Comparison of ENCODE assay signal across 16 cellular contexts in the genomic region with DNA sequence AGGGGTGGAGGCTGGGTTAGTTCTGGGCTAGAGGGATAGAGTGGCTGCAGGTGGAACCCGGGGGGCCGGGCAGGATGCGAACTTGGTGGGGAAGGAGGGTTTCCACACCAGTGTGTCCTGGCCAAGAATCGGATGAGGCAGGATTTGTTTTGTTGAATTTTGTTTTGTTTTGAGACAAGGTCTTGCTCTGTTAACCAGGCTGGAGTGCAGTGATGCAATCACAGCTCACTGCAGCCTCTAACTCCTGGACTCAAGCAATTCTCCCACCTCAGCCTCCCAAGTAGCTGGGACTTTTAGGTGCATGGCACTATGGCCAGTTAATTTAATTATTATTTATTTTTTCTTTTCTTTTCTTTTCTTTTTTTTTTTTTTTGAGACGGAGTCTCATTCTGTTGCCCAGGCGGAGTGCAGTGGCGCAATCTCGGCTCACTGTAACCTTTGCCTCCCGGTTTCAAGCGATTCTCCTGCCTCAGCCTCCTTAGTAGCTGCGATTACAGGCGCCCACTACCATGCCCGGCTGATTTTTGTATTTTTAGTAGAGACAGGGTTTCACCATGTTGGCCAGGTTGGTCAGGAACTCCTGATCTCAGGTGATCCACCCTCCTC. TPM values are rescaled to one million over a fixed set of nuclear protein-coding genes. Genes with fewer than 3 reads are reported as not detected.
DNase-seq lines count a peak whose midpoint lies in the region; ATAC-seq and TF ChIP-seq lines count a peak whose summit lies in the region.
"Had no signal": no experiment of that assay in that cellular context is flagged by ENCODE, and none has a peak within 500 bp of the region (broad histone marks: within the 10 kb centered on the region; RNA-seq: fewer than 3 reads in every experiment).

No MANE protein-coding gene starts in this region.

- 0 out of 2 replicates have a peak overlapping the region, but pooled peaks have one; percentile 28 for H3K9ac ChIP-seq in BLaER1

- H3K36me3 ChIP-seq in BLaER1 (no peaks in the 10 kb centered on the region), HEK293 (ENCODE audit: control insufficient read depth in 2 of 2, insufficient read depth in 1 of 2, low read length in 2 of 2) (no peaks in the 10 kb centered on the region)

- H3K4me3 ChIP-seq in BLaER1 (no peak overlapping the region), HEK293 (ENCODE audit: low read depth, low read length) (no peak overlapping the region)

- H3K36me3 Mint-ChIP-seq in dendritic cell treated with granulocyte-macrophage colony-stimulating factor and Interleukin-4, amounts not matched to agents 40 ng/mL and 50 ng/mL, for 4 days (ENCODE audit: low read depth): no peaks in the 10 kb centered on the region
- no peaks in the 10 kb centered on the region for H3K36me3 Mint-ChIP-seq in neural crest cell (ENCODE audit: low read depth)

- H3K9me3 ChIP-seq in BLaER1 (no peaks in the 10 kb centered on the region), HEK293 (ENCODE audit: control insufficient read depth, insufficient read depth, low read depth, low read length) (no peaks in the 10 kb centered on the region)

- intact Hi-C loops in dendritic cell treated with granulocyte-macrophage colony-stimulating factor and Interleukin-4, amounts not matched to agents 40 ng/mL and 50 ng/mL, for 4 days (cut with micrococcal nuclease): no loop called here
- intact Hi-C loops in head of caudate nucleus (cut with DNase I): no loop called here
- intact Hi-C loops in left colon (cut with DNase I, micrococcal nuclease): no loop called here

- CTCF ChIA-PET in HEK293 (lab: Yijun Ruan, JAX): interaction anchor here (0.6 to 1.7 kb wide), 9 partner anchors 9 to 243 kb away, joined by 3 to 8 read pairs (median 4); no protein-coding TSS in a partner anchor

- no peak overlapping the region for H3K4me3 Mint-ChIP-seq in dendritic cell treated with granulocyte-macrophage colony-stimulating factor and Interleukin-4, amounts not matched to agents 40 ng/mL and 50 ng/mL, for 4 days
- no peak overlapping the region for H3K4me3 Mint-ChIP-seq in neural crest cell

- peaks cover 30% of the 10 kb centered on the region for H3K4me1 Mint-ChIP-seq in dendritic cell treated with granulocyte-macrophage colony-stimulating factor and Interleukin-4, amounts not matched to agents 40 ng/mL and 50 ng/mL, for 4 days (ENCODE audit: low read depth)
- peaks cover 13% of the 10 kb centered on the region for H3K4me1 Mint-ChIP-seq in neural crest cell

- H3K27ac ChIP-seq in BLaER1: peak overlapping the region; percentile 52
- no peak overlapping the region for H3K27ac ChIP-seq in HEK293 (ENCODE audit: extremely low read depth, low read depth, low read length)
- H3K27ac ChIP-seq: SK-N-MC had no signal

- H3K27ac Mint-ChIP-seq in dendritic cell treated with granulocyte-macrophage colony-stimulating factor and Interleukin-4, amounts not matched to agents 40 ng/mL and 50 ng/mL, for 4 days: peak overlapping the region; percentile 55
- H3K27ac Mint-ChIP-seq in neural crest cell (ENCODE audit: unreplicated experiment): peak overlapping the region; percentile 78
- H3K27ac Mint-ChIP-seq: activated T-cell treated with anti-CD3 and anti-CD28 coated beads, Interleukin-2, amount 50 U/mL, for 72 hours had no signal

- POLR2A ChIA-PET in HEK293 (lab: Yijun Ruan, JAX): interaction anchor here (1.0 to 2.2 kb wide), 2 partner anchors 13 to 21 kb away, joined by 4 to 24 read pairs; partner anchors contain the start of genes PPP1R35 and ZCWPW1

- H3K27me3 ChIP-seq in BLaER1: no peaks in the 10 kb centered on the region
- H3K27me3 ChIP-seq: dorsolateral prefrontal cortex had no signal

- no peak for ATAC-seq in left colon

- DNase-seq in neural crest cell (ENCODE audit: low read depth, low spot score) (no peak), head of caudate nucleus (no peak), left colon (no peak), hypothalamus (lab: John Stamatoyannopoulos, UW) (no peak)
- DNase-seq: activated T-cell treated with anti-CD3 and anti-CD28 coated beads, Interleukin-2, amount 50 U/mL, for 72 hours; dorsolateral prefrontal cortex; erythroblast; H7; MM.1S; small intestine; stimulated activated CD4-positive, alpha-beta T cell treated with anti-CD3 and anti-CD28 coated beads, Interleukin-2, amount 100 ng/mL, for 48 hours; substantia nigra had no signal

- peak overlapping the region; percentile 81 for H3K4me2 ChIP-seq in BLaER1

- H3K9me3 Mint-ChIP-seq in dendritic cell treated with granulocyte-macrophage colony-stimulating factor and Interleukin-4, amounts not matched to agents 40 ng/mL and 50 ng/mL, for 4 days: no peaks in the 10 kb centered on the region
- H3K9me3 Mint-ChIP-seq in neural crest cell: no peaks in the 10 kb centered on the region
- H3K9me3 Mint-ChIP-seq: activated T-cell treated with anti-CD3 and anti-CD28 coated beads, Interleukin-2, amount 50 U/mL, for 72 hours had no signal

- TF ChIP-seq CTCF in HEK293 (tag by site-specific recombination; IDR thresholded peaks at IDR 0.05) (no peak), neural crest cell (conservative IDR thresholded peaks at IDR 0.05) (no peak)

- no peaks in the 10 kb centered on the region for H3K27me3 Mint-ChIP-seq in dendritic cell treated with granulocyte-macrophage colony-stimulating factor and Interleukin-4, amounts not matched to agents 40 ng/mL and 50 ng/mL, for 4 days
- H3K27me3 Mint-ChIP-seq in neural crest cell (ENCODE audit: low read depth): no peaks in the 10 kb centered on the region

- H4K20me1 ChIP-seq in BLaER1: no peaks in the 10 kb centered on the region

- peaks cover 84% of the 10 kb centered on the region for H3K4me1 ChIP-seq in BLaER1
- no peaks in the 10 kb centered on the region for H3K4me1 ChIP-seq in HEK293 (ENCODE audit: control insufficient read depth, insufficient read depth, low read length)

TF ChIP-seq in HEK293, 187 proteins besides CTCF, POLR2A, EP300 and RAD21:
- peak; percentile 43 for TF ChIP-seq ZBTB17 (tag by site-specific recombination; IDR thresholded peaks at IDR 0.05)
- TF ChIP-seq SETDB1 (IDR thresholded peaks at IDR 0.05; ENCODE audit: insufficient read length, low read length): no peak
- TF ChIP-seq MYNN (tag by site-specific recombination; IDR thresholded peaks at IDR 0.05; ENCODE audit: borderline replicate concordance): no peak
- peak; percentile 88 for TF ChIP-seq ZNF664 (tag by site-specific recombination; IDR thresholded peaks at IDR 0.05)

RNA-seq across cellular contexts. Expression of gene PPP1R35, which starts 13.0 kb away (rescaled TPM):
- total RNA-seq in neural crest cell (39.5 and 42.1 TPM in 2 replicates), left colon (10 to 100 TPM; 32.6 to 35.3 TPM)

RNA-seq across cellular contexts. Expression of gene SPACDR, which starts 14.8 kb away (rescaled TPM):
- total RNA-seq in neural crest cell (1.0 and 1.4 TPM in 2 replicates), left colon (under 1 TPM; 0.31 to 0.39 TPM)

RNA-seq across cellular contexts. Expression of gene MEPCE, which starts 19.7 kb away (rescaled TPM):
- total RNA-seq in neural crest cell (46.9 and 49.8 TPM in 2 replicates), left colon (10 to 100 TPM; 27.4 to 30.2 TPM)

RNA-seq across cellular contexts. Expression of gene ZCWPW1, which starts 20.8 kb away (rescaled TPM):
- total RNA-seq in neural crest cell: 1.8 and 2.0 TPM in 2 replicates
- 1 to 10 TPM; 1.2 to 1.6 TPM for total RNA-seq in left colon

RNA-seq across cellular contexts. Expression of gene TSC22D4, which starts 29.7 kb away (rescaled TPM):
- total RNA-seq in neural crest cell: 28.8 and 32.8 TPM in 2 replicates
- 10 to 100 TPM; 45.9 to 57.2 TPM for total RNA-seq in left colon
